1 cellular context compared by ENCODE assay signal in the genomic region with DNA sequence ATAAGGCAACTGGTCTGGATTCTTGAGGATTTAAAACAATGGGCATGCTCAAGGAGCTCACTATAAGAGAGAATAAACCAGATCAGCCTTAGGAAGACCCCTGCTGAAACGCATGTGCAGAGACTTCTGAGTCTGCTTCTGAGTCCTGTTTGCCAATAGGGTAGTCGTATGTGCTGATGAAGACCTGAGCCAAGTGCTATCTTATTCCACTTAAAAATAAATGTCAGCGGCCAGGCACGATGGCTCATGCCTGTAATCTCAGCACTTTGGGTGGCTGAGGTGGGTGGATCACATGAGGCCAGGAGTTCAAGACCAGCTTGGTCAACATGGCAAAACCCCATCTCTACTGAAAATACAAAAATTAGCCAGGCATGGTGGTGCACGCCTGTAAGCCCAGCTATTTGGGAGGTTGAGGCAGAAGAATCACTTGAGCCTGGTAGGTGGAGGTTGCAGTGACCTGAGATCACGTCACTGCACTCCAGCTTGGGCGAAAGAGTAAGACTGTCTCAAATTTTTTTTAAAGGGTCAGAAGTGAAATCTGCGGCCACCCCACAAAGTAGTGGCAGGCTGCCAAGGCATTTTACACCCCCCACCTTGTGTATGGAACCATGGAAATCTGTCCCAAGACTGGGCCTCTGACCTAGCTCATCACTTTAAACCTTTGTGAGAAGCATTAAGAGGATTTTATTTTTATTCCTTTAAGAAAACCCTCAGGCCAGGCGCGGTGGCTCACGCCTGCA.
TF ChIP-seq lines count a peak whose summit lies in the region.

No MANE protein-coding gene starts in this region.

TF ChIP-seq in K562, 482 proteins besides CTCF, POLR2A, EP300 and RAD21:
- TF ChIP-seq CBFA2T3 (IDR thresholded peaks at IDR 0.05) (no peak), SIN3A (IDR thresholded peaks at IDR 0.05; ENCODE audit: borderline replicate concordance in 2 of 2, control insufficient read depth in 1 of 2, low read depth in 2 of 2, low read length in 2 of 2) (no peak), NFIC (IDR thresholded peaks at IDR 0.05) (peak; percentile 31; the same call in 1 of the 2 replicates)
